17 cellular contexts compared by ENCODE assay signal in the genomic region with DNA sequence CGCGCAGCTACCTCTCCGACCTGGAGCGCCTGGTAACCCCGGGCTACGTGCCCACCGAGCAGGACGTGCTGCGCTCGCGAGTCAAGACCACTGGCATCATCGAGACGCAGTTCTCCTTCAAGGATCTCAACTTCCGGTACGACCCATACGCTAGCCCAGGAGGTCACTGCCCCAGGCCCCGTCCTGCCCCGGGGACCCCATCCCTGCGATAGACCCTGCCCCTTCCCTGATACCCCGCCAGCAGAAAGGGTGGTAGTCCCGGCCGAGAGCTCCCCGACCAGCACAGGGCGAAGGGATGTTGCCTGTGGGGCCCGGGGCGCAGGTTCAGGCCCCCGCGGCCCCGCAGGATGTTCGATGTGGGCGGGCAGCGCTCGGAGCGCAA. TPM values are rescaled to one million over a fixed set of nuclear protein-coding genes. Genes with fewer than 3 reads are reported as not detected.
DNase-seq lines count a peak whose midpoint lies in the region; ATAC-seq and TF ChIP-seq lines count a peak whose summit lies in the region.
"Had no signal": no experiment of that assay in that cellular context is flagged by ENCODE, and none has a peak within 500 bp of the region (broad histone marks: within the 10 kb centered on the region; RNA-seq: fewer than 3 reads in every experiment).

No MANE protein-coding gene starts in this region.

- no peak overlapping the region for H3K27ac Mint-ChIP-seq in MCF 10A (ENCODE audit: low read depth, unreplicated experiment)
- no peak overlapping the region for H3K27ac Mint-ChIP-seq in central memory CD8-positive, alpha-beta T cell (ENCODE audit: low read depth)

- H3K9me3 ChIP-seq in breast epithelium, result no peaks in the 10 kb centered on the region
- H3K9me3 ChIP-seq in thoracic aorta, result no peaks in the 10 kb centered on the region
- H3K9me3 ChIP-seq: BE2C, SJSA1 had no signal

- intact Hi-C loops in breast epithelium (cut with DNase I; ENCODE audit: low total_unique reads) (loop anchor here (1.0 kb wide), 1 partner anchor 78 kb away; no protein-coding TSS in a partner anchor), MCF 10A (cut with micrococcal nuclease) (no loop called here)

- H3K4me1 Mint-ChIP-seq in MCF 10A (ENCODE audit: insufficient read depth, unreplicated experiment), result no peaks in the 10 kb centered on the region
- H3K4me1 Mint-ChIP-seq in central memory CD8-positive, alpha-beta T cell, result peaks cover 6% of the 10 kb centered on the region

- CTCF ChIA-PET in MCF 10A (lab: Yijun Ruan, JAX), result interaction anchor here (0.6 to 16.0 kb wide), 13 partner anchors 9 to 77 kb away, joined by 3 to 245 read pairs (median 5); partner anchors contain the start of gene SEMA3B

- no TSS peak for BruUV-seq in MCF 10A (replicated peaks; lab: Mats Ljungman, UMichigan)

- TF ChIP-seq POLR2A in breast epithelium (IDR thresholded peaks at IDR 0.05), result no peak

- H3K4me1 ChIP-seq in breast epithelium (peaks cover 0 to 4% of the 10 kb centered on the region in 2 donors), thoracic aorta (ENCODE audit: control insufficient read depth in 1 of 2, low read depth in 2 of 2) (peaks cover 3 to 24% of the 10 kb centered on the region in 2 donors)
- H3K4me1 ChIP-seq: BE2C had no signal

- H3K9me3 Mint-ChIP-seq in MCF 10A (ENCODE audit: unreplicated experiment), result no peaks in the 10 kb centered on the region
- H3K9me3 Mint-ChIP-seq in central memory CD8-positive, alpha-beta T cell, result no peaks in the 10 kb centered on the region
- H3K9me3 Mint-ChIP-seq: CD8-positive, alpha-beta memory T cell had no signal

- TF ChIP-seq CTCF in breast epithelium (IDR thresholded peaks at IDR 0.05), result no peak
- TF ChIP-seq CTCF in MCF 10A (IDR thresholded peaks at IDR 0.05; ENCODE audit: unreplicated experiment), result no peak
- TF ChIP-seq CTCF in thoracic aorta (IDR thresholded peaks at IDR 0.05), result no peak

- peaks cover 11% of the 10 kb centered on the region for H3K36me3 Mint-ChIP-seq in MCF 10A (ENCODE audit: insufficient read depth, unreplicated experiment)
- peaks cover 4% of the 10 kb centered on the region for H3K36me3 Mint-ChIP-seq in central memory CD8-positive, alpha-beta T cell (ENCODE audit: insufficient read depth)
- H3K36me3 Mint-ChIP-seq: CD8-positive, alpha-beta memory T cell had no signal

- no peaks in the 10 kb centered on the region for H3K27me3 Mint-ChIP-seq in MCF 10A (ENCODE audit: insufficient read depth, unreplicated experiment)
- peaks cover 6% of the 10 kb centered on the region for H3K27me3 Mint-ChIP-seq in central memory CD8-positive, alpha-beta T cell

- H3K4me3 Mint-ChIP-seq in MCF 10A (ENCODE audit: unreplicated experiment), result no peak overlapping the region
- peak overlapping the region; percentile 38 for H3K4me3 Mint-ChIP-seq in central memory CD8-positive, alpha-beta T cell

- peak overlapping the region in 2 of 3 donors; percentile 3 to 47 for H3K4me3 ChIP-seq in breast epithelium
- peak overlapping the region; percentile 35 for H3K4me3 ChIP-seq in thoracic aorta
- H3K4me3 ChIP-seq: SJSA1 had no signal

- DNase-seq in NCI-H1417 (lab: John Stamatoyannopoulos, UW), result peak in 2 of 3 experiments; percentile 45 to 47
- no peak for DNase-seq in NCI-H1417 treated with DMSO at 0.1 percent for 48 hours (lab: John Stamatoyannopoulos, UW)
- DNase-seq in breast epithelium (ENCODE audit: low spot score in 2 of 2), result no peak
- DNase-seq in MCF 10A (ENCODE audit: unreplicated experiment), result no peak
- no peak for DNase-seq in central memory CD8-positive, alpha-beta T cell (ENCODE audit: low spot score in 2 of 2)
- DNase-seq in thoracic aorta (ENCODE audit: low spot score), result no peak
- no peak for DNase-seq in substantia nigra (lab: John Stamatoyannopoulos, UW)
- DNase-seq: DMS79 treated with DMSO at 0.1 percent for 48 hours, KG1, NCI-H146, NCI-H2227 treated with DMSO at 0.1 percent for 48 hours had no signal

- H3K27me3 ChIP-seq in breast epithelium (peaks cover 14 to 30% of the 10 kb centered on the region in 2 donors), thoracic aorta (replicated peaks; ENCODE audit: insufficient read depth) (no peaks in the 10 kb centered on the region)

- H3K36me3 ChIP-seq in breast epithelium, result no peaks in the 10 kb centered on the region
- no peaks in the 10 kb centered on the region for H3K36me3 ChIP-seq in thoracic aorta
- H3K36me3 ChIP-seq: BE2C, SJSA1 had no signal

- H3K27ac ChIP-seq in breast epithelium, result no peak overlapping the region
- H3K27ac ChIP-seq in thoracic aorta, result no peak overlapping the region
- H3K27ac ChIP-seq in substantia nigra (ENCODE audit: low read depth, low read length, poor library complexity, severe bottlenecking), result no peak overlapping the region
- H3K27ac ChIP-seq: 22Rv1, SJSA1 had no signal

- POLR2A ChIA-PET in MCF 10A (lab: Yijun Ruan, JAX), result no interaction called here

- ATAC-seq in central memory CD8-positive, alpha-beta T cell (replicated peaks; ENCODE audit: extremely low read depth, poor library complexity, severe bottlenecking), result no peak
- ATAC-seq in thoracic aorta (ENCODE audit: insufficient number of reproducible peaks, low FRiP score, low read depth) (no peak), HG02981 (IDR thresholded peaks at IDR 0.05; ENCODE audit: unreplicated experiment) (no peak)

RNA-seq across cellular contexts. Expression of gene GNAT1, which starts 2.3 kb away (rescaled TPM):
- total RNA-seq in breast epithelium (not detected), MCF 10A (2022) (0.49 TPM in 1 of 2 replicates, not detected in the other), thoracic aorta (under 1 TPM in 1 of 2 donors, not detected in 1; 0.54 TPM)
- total RNA-seq: CD8-positive, alpha-beta memory T cell; G401; SJSA1 had no signal

RNA-seq across cellular contexts. Expression of gene SLC38A3, which starts 11.3 kb away (rescaled TPM):
- total RNA-seq in breast epithelium (1 to 10 TPM in 1 of 3 donors, under 1 TPM in 1, not detected in 1; 0.98 to 2.5 TPM), MCF 10A (2022) (not detected in 2 replicates), thoracic aorta (under 1 TPM in 1 of 2 donors, not detected in 1; 0.28 TPM)
- total RNA-seq: CD8-positive, alpha-beta memory T cell; SJSA1 had no signal

RNA-seq across cellular contexts. Expression of gene SEMA3F, which starts 38.6 kb away (rescaled TPM):
- total RNA-seq in breast epithelium, result 10 to 100 TPM in 2 of 3 donors, 1 to 10 TPM in 1; 7.7 to 49.8 (median 26.9) TPM
- 34.6 and 51.5 TPM in 2 replicates for total RNA-seq in MCF 10A (2022)
- 10 to 100 TPM; 25.5 to 35.1 TPM for total RNA-seq in thoracic aorta
- total RNA-seq: CD8-positive, alpha-beta memory T cell had no signal

RNA-seq across cellular contexts. Expression of gene GNAI2, which starts 42.3 kb away (rescaled TPM):
- total RNA-seq in breast epithelium (100 to 1,000 TPM in 2 of 3 donors, 10 to 100 TPM in 1; 95.3 to 232 (median 162) TPM), MCF 10A (2022) (122 and 123 TPM in 2 replicates), thoracic aorta (100 to 1,000 TPM; 183 to 337 TPM)

Comparison
In these comparisons a context has a peak if more than half of its experiments do, and no peak if none do; other contexts are left out.
1. DNase-seq: peak in NCI-H1417 (2 of 3); none in NCI-H1417 treated with DMSO at 0.1 percent for 48 hours (single experiment), breast epithelium (0 of 2), MCF 10A (single experiment), central memory CD8-positive, alpha-beta T cell (0 of 2), thoracic aorta (single experiment) and substantia nigra (0 of 49).